19 cellular contexts compared by ENCODE assay signal in genomic region chr5:82808960-82809359, GRCh38.
A peak's percentile ranks its signal among the peaks of the same experiment; 100 is the strongest.
DNase-seq lines count a peak whose midpoint lies in the region; ATAC-seq and TF ChIP-seq lines count a peak whose summit lies in the region.
"Had no signal": no experiment of that assay in that cellular context is flagged by ENCODE, and none has a peak within 500 bp of the region (broad histone marks: within the 10 kb centered on the region; RNA-seq: fewer than 3 reads in every experiment).

No MANE protein-coding gene starts in this region.

- H3K4me3 ChIP-seq in OCI-LY3 (ENCODE audit: low read length) (no peak overlapping the region), choroid plexus epithelial cell (ENCODE audit: low read depth, low read length) (no peak overlapping the region), skeletal muscle cell (ENCODE audit: low read depth, low read length) (no peak overlapping the region)
- H3K4me3 ChIP-seq: A549, BLaER1 had no signal

- CTCF ChIA-PET in activated CD8-positive, alpha-beta T cell treated with anti-CD3 and anti-CD28 coated beads for 36 hours (lab: Charles Lee): no interaction called here
- CTCF ChIA-PET in activated CD8-positive, alpha-beta T cell treated with anti-CD3 and anti-CD28 coated beads, Interleukin-2, amount 10 ng/mL, durations not matched to agents 7 days and 5 days (lab: Charles Lee): interaction anchor here (1.2 kb wide), 1 partner anchor 15 kb away, joined by 4 read pairs; no protein-coding TSS in a partner anchor

- peaks cover 13% of the 10 kb centered on the region for H3K4me1 ChIP-seq in OCI-LY3 (ENCODE audit: low read length)
- H3K4me1 ChIP-seq: A549 had no signal

- no peak overlapping the region for H3K27ac ChIP-seq in OCI-LY3 (ENCODE audit: low read length)
- H3K27ac ChIP-seq: A549, BLaER1 had no signal

- no peak overlapping the region for H3K9ac ChIP-seq in OCI-LY3 (ENCODE audit: low read length)
- H3K9ac ChIP-seq: BLaER1 had no signal

- H3K79me2 ChIP-seq in OCI-LY3 (ENCODE audit: low read length): no peaks in the 10 kb centered on the region

- no peaks in the 10 kb centered on the region for H3K4me1 Mint-ChIP-seq in activated CD8-positive, alpha-beta T cell treated with anti-CD3 and anti-CD28 coated beads for 36 hours (ENCODE audit: low read depth)
- H3K4me1 Mint-ChIP-seq in activated CD8-positive, alpha-beta T cell treated with anti-CD3 and anti-CD28 coated beads, Interleukin-2, amount 10 ng/mL, durations not matched to agents 7 days and 5 days (ENCODE audit: low read depth): no peaks in the 10 kb centered on the region
- peaks cover 3% of the 10 kb centered on the region for H3K4me1 Mint-ChIP-seq in activated T-cell treated with anti-CD3 and anti-CD28 coated beads, Interleukin-2, amount 50 U/mL, for 24 hours (ENCODE audit: low read depth)
- H3K4me1 Mint-ChIP-seq: CD4-positive, alpha-beta memory T cell had no signal

- ATAC-seq in activated CD8-positive, alpha-beta T cell treated with anti-CD3 and anti-CD28 coated beads for 36 hours: no peak
- ATAC-seq in activated CD8-positive, alpha-beta T cell treated with anti-CD3 and anti-CD28 coated beads, Interleukin-2, amount 10 ng/mL, durations not matched to agents 7 days and 5 days: no peak
- ATAC-seq: A549 had no signal

- H3K4me3 Mint-ChIP-seq in activated CD8-positive, alpha-beta T cell treated with anti-CD3 and anti-CD28 coated beads for 36 hours: no peak overlapping the region
- H3K4me3 Mint-ChIP-seq in activated CD8-positive, alpha-beta T cell treated with anti-CD3 and anti-CD28 coated beads, Interleukin-2, amount 10 ng/mL, durations not matched to agents 7 days and 5 days: no peak overlapping the region
- H3K4me3 Mint-ChIP-seq in activated T-cell treated with anti-CD3 and anti-CD28 coated beads, Interleukin-2, amount 50 U/mL, for 24 hours: no peak overlapping the region
- H3K4me3 Mint-ChIP-seq: CD4-positive, alpha-beta memory T cell had no signal

- H2AFZ ChIP-seq in OCI-LY3 (ENCODE audit: low read depth, low read length): peak overlapping the region; percentile 60; the same call in 1 of the 2 replicates

- H3K9me3 Mint-ChIP-seq in activated CD8-positive, alpha-beta T cell treated with anti-CD3 and anti-CD28 coated beads for 36 hours: no peaks in the 10 kb centered on the region
- peaks cover 4% of the 10 kb centered on the region for H3K9me3 Mint-ChIP-seq in activated CD8-positive, alpha-beta T cell treated with anti-CD3 and anti-CD28 coated beads, Interleukin-2, amount 10 ng/mL, durations not matched to agents 7 days and 5 days (ENCODE audit: insufficient read depth)
- H3K9me3 Mint-ChIP-seq in activated T-cell treated with anti-CD3 and anti-CD28 coated beads, Interleukin-2, amount 50 U/mL, for 24 hours: no peaks in the 10 kb centered on the region

- POLR2A ChIA-PET in activated CD8-positive, alpha-beta T cell treated with anti-CD3 and anti-CD28 coated beads for 36 hours (lab: Charles Lee): no interaction called here
- POLR2A ChIA-PET in activated CD8-positive, alpha-beta T cell treated with anti-CD3 and anti-CD28 coated beads, Interleukin-2, amount 10 ng/mL, durations not matched to agents 7 days and 5 days (lab: Charles Lee): no interaction called here

- H3K36me3 Mint-ChIP-seq in activated CD8-positive, alpha-beta T cell treated with anti-CD3 and anti-CD28 coated beads for 36 hours (ENCODE audit: low read depth): no peaks in the 10 kb centered on the region
- H3K36me3 Mint-ChIP-seq in activated CD8-positive, alpha-beta T cell treated with anti-CD3 and anti-CD28 coated beads, Interleukin-2, amount 10 ng/mL, durations not matched to agents 7 days and 5 days (ENCODE audit: low read depth): no peaks in the 10 kb centered on the region
- H3K36me3 Mint-ChIP-seq in activated T-cell treated with anti-CD3 and anti-CD28 coated beads, Interleukin-2, amount 50 U/mL, for 24 hours (ENCODE audit: low read depth): no peaks in the 10 kb centered on the region
- H3K36me3 Mint-ChIP-seq: CD4-positive, alpha-beta memory T cell had no signal

- H3K27me3 Mint-ChIP-seq in activated CD8-positive, alpha-beta T cell treated with anti-CD3 and anti-CD28 coated beads for 36 hours: no peaks in the 10 kb centered on the region
- H3K27me3 Mint-ChIP-seq in activated CD8-positive, alpha-beta T cell treated with anti-CD3 and anti-CD28 coated beads, Interleukin-2, amount 10 ng/mL, durations not matched to agents 7 days and 5 days (ENCODE audit: low read depth): no peaks in the 10 kb centered on the region
- peaks cover 2% of the 10 kb centered on the region for H3K27me3 Mint-ChIP-seq in activated T-cell treated with anti-CD3 and anti-CD28 coated beads, Interleukin-2, amount 50 U/mL, for 24 hours

- peaks cover 12% of the 10 kb centered on the region for H3K36me3 ChIP-seq in OCI-LY3 (replicated peaks; ENCODE audit: low read depth, low read length)
- H3K36me3 ChIP-seq: BLaER1 had no signal

- no peak overlapping the region for H3K27ac Mint-ChIP-seq in activated CD8-positive, alpha-beta T cell treated with anti-CD3 and anti-CD28 coated beads for 36 hours
- H3K27ac Mint-ChIP-seq in activated CD8-positive, alpha-beta T cell treated with anti-CD3 and anti-CD28 coated beads, Interleukin-2, amount 10 ng/mL, durations not matched to agents 7 days and 5 days: no peak overlapping the region
- H3K27ac Mint-ChIP-seq in activated T-cell treated with anti-CD3 and anti-CD28 coated beads, Interleukin-2, amount 50 U/mL, for 24 hours: no peak overlapping the region
- H3K27ac Mint-ChIP-seq: CD4-positive, alpha-beta memory T cell had no signal

- no peaks in the 10 kb centered on the region for H3K27me3 ChIP-seq in OCI-LY3 (ENCODE audit: low read depth, low read length)
- H3K27me3 ChIP-seq: BLaER1 had no signal

- no peak for TF ChIP-seq CTCF in activated CD8-positive, alpha-beta T cell treated with anti-CD3 and anti-CD28 coated beads for 36 hours (IDR thresholded peaks at IDR 0.05)
- TF ChIP-seq CTCF in OCI-LY3 (IDR thresholded peaks at IDR 0.05; ENCODE audit: low read depth, low read length) (no peak), choroid plexus epithelial cell (conservative IDR thresholded peaks at IDR 0.05; ENCODE audit: low read depth, low read length) (no peak)

- no peaks in the 10 kb centered on the region; the same call in 1 of the 2 replicates for H3K9me3 ChIP-seq in OCI-LY3 (ENCODE audit: insufficient read depth, low read length)
- H3K9me3 ChIP-seq: A549, BLaER1 had no signal

- H4K20me1 ChIP-seq in OCI-LY3 (ENCODE audit: insufficient read depth, low read length): no peaks in the 10 kb centered on the region
- H4K20me1 ChIP-seq: BLaER1 had no signal

- DNase-seq in activated CD8-positive, alpha-beta T cell treated with anti-CD3 and anti-CD28 coated beads for 36 hours: peak; percentile 10
- no peak for DNase-seq in activated CD8-positive, alpha-beta T cell treated with anti-CD3 and anti-CD28 coated beads, Interleukin-2, amount 10 ng/mL, durations not matched to agents 7 days and 5 days
- DNase-seq in choroid plexus epithelial cell (ENCODE audit: low read depth): peak; percentile 71
- DNase-seq in skeletal muscle cell (ENCODE audit: low read depth): peak; percentile 41
- DNase-seq in glomerular visceral epithelial cell (ENCODE audit: extremely low spot score): no peak
- no peak for DNase-seq in activated T-cell treated with anti-CD3 and anti-CD28 coated beads, Interleukin-2, amount 50 U/mL, for 24 hours
- DNase-seq: CD4-positive, alpha-beta memory T cell; DMS153; GF-D8; NCI-H1092 treated with DMSO at 0.1 percent for 48 hours; NCI-H2081; NCI-H2171 treated with DMSO at 0.1 percent for 48 hours; NCI-H446 treated with DMSO at 0.1 percent for 48 hours; NCI-H748 treated with DMSO at 0.1 percent for 48 hours; NK-92 treated with Interleukin-12 subunit alpha and Interleukin-12 subunit beta, amount 100 ng/mL, for 24 hours; SHP77 treated with DMSO at 0.1 percent for 48 hours had no signal

- H3K4me2 ChIP-seq in OCI-LY3 (ENCODE audit: low read length): no peak overlapping the region
- H3K4me2 ChIP-seq: A549, BLaER1 had no signal

- intact Hi-C loops in activated CD8-positive, alpha-beta T cell treated with anti-CD3 and anti-CD28 coated beads for 36 hours (cut with micrococcal nuclease): no loop called here

Comparison
In these comparisons a context has a peak if more than half of its experiments do, and no peak if none do; other contexts are left out.
1. DNase-seq: peak in activated CD8-positive, alpha-beta T cell treated with anti-CD3 and anti-CD28 coated beads for 36 hours (single experiment), choroid plexus epithelial cell (single experiment) and skeletal muscle cell (single experiment); none in activated CD8-positive, alpha-beta T cell treated with anti-CD3 and anti-CD28 coated beads, Interleukin-2, amount 10 ng/mL, durations not matched to agents 7 days and 5 days (single experiment), glomerular visceral epithelial cell (single experiment) and activated T-cell treated with anti-CD3 and anti-CD28 coated beads, Interleukin-2, amount 50 U/mL, for 24 hours (single experiment).